In genomic region chr1:3668585-3669300, GRCh38 we compare ENCODE assay signal across 1 cellular context.
TF ChIP-seq lines count a peak whose summit lies in the region.

No MANE protein-coding gene starts in this region.

TF ChIP-seq in HepG2, 621 proteins besides CTCF, POLR2A, EP300 and RAD21 (continued from another document and continues in another):
- peak; percentile 42; the same call in 1 of the 2 replicates for TF ChIP-seq IRX3 (CRISPR knock-in tag; IDR thresholded peaks at IDR 0.05; ENCODE audit: borderline replicate concordance, low read depth)
- TF ChIP-seq ATF6 (CRISPR knock-in tag; conservative IDR thresholded peaks at IDR 0.05): no peak
- TF ChIP-seq, protein P1, sequence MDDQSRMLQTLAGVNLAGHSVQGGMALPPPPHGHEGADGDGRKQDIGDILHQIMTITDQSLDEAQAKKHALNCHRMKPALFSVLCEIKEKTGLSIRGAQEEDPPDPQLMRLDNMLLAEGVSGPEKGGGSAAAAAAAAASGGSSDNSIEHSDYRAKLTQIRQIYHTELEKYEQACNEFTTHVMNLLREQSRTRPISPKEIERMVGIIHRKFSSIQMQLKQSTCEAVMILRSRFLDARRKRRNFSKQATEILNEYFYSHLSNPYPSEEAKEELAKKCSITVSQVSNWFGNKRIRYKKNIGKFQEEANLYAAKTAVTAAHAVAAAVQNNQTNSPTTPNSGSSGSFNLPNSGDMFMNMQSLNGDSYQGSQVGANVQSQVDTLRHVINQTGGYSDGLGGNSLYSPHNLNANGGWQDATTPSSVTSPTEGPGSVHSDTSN (CRISPR knock-in tag; IDR thresholded peaks at IDR 0.05; ENCODE audit: borderline replicate concordance): no peak
- no peak for TF ChIP-seq ZNF619 (CRISPR knock-in tag; IDR thresholded peaks at IDR 0.05)
- TF ChIP-seq ZKSCAN5 (CRISPR knock-in tag; IDR thresholded peaks at IDR 0.05): no peak
- TF ChIP-seq ZNF414 (CRISPR knock-in tag; IDR thresholded peaks at IDR 0.05): no peak
- peak; percentile 70; the same call in 1 of the 2 replicates for TF ChIP-seq ZSCAN31 (CRISPR knock-in tag; IDR thresholded peaks at IDR 0.05; ENCODE audit: low read depth)
- TF ChIP-seq ZNF235 (CRISPR knock-in tag; IDR thresholded peaks at IDR 0.05; ENCODE audit: borderline replicate concordance): no peak; the same call in 1 of the 2 replicates
- peak; percentile 85 for TF ChIP-seq RXRB (CRISPR knock-in tag; IDR thresholded peaks at IDR 0.05; ENCODE audit: borderline replicate concordance)
- no peak for TF ChIP-seq ZFYVE20 (CRISPR knock-in tag; IDR thresholded peaks at IDR 0.05; ENCODE audit: borderline replicate concordance, low read depth)
- no peak for TF ChIP-seq SOX13 (IDR thresholded peaks at IDR 0.05)
- peak in 1 of 2 experiments; percentile 57; a peak in 1 of 4 replicates for TF ChIP-seq SOX13 (CRISPR knock-in tag; conservative IDR thresholded peaks at IDR 0.05 in 1 of 2, IDR thresholded peaks at IDR 0.05 in 1 of 2)
- TF ChIP-seq, protein P2, sequence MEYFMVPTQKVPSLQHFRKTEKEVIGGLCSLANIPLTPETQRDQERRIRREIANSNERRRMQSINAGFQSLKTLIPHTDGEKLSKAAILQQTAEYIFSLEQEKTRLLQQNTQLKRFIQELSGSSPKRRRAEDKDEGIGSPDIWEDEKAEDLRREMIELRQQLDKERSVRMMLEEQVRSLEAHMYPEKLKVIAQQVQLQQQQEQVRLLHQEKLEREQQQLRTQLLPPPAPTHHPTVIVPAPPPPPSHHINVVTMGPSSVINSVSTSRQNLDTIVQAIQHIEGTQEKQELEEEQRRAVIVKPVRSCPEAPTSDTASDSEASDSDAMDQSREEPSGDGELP (IDR thresholded peaks at IDR 0.05; ENCODE audit: borderline replicate concordance, low read depth): peak; percentile 84; the same call in 1 of the 2 replicates
- TF ChIP-seq GABPB1 (CRISPR knock-in tag; IDR thresholded peaks at IDR 0.05): peak; percentile 79; the same call in 1 of the 2 replicates
- no peak for TF ChIP-seq ZBTB42 (CRISPR knock-in tag; IDR thresholded peaks at IDR 0.05)
- no peak for TF ChIP-seq BATF2 (CRISPR knock-in tag; IDR thresholded peaks at IDR 0.05)
- peak; percentile 76 for TF ChIP-seq SKI (IDR thresholded peaks at IDR 0.05; ENCODE audit: partially characterized antibody)
- peak; percentile 61 for TF ChIP-seq GATAD1 (CRISPR knock-in tag; IDR thresholded peaks at IDR 0.05)
- TF ChIP-seq ISX (CRISPR knock-in tag; conservative IDR thresholded peaks at IDR 0.05): no peak
- TF ChIP-seq AHDC1 (CRISPR knock-in tag; IDR thresholded peaks at IDR 0.05; ENCODE audit: borderline replicate concordance): peak; percentile 37; the same call in 1 of the 2 replicates
- peak; percentile 100 for TF ChIP-seq SAP130 (CRISPR knock-in tag; IDR thresholded peaks at IDR 0.05; ENCODE audit: low read depth)
- no peak for TF ChIP-seq HOXA7 (CRISPR knock-in tag; IDR thresholded peaks at IDR 0.05)
- no peak for TF ChIP-seq ZSCAN22 (CRISPR knock-in tag; IDR thresholded peaks at IDR 0.05)
- TF ChIP-seq MYC (CRISPR knock-in tag; IDR thresholded peaks at IDR 0.05; ENCODE audit: borderline replicate concordance): peak; percentile 97
- no peak for TF ChIP-seq GMEB2 (CRISPR knock-in tag; IDR thresholded peaks at IDR 0.05; ENCODE audit: low read depth)
- peak; percentile 88 for TF ChIP-seq ZNF441 (CRISPR knock-in tag; IDR thresholded peaks at IDR 0.05; ENCODE audit: borderline replicate concordance)
- TF ChIP-seq, protein P3, sequence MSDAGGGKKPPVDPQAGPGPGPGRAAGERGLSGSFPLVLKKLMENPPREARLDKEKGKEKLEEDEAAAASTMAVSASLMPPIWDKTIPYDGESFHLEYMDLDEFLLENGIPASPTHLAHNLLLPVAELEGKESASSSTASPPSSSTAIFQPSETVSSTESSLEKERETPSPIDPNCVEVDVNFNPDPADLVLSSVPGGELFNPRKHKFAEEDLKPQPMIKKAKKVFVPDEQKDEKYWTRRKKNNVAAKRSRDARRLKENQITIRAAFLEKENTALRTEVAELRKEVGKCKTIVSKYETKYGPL (CRISPR knock-in tag; IDR thresholded peaks at IDR 0.05): no peak
- TF ChIP-seq ISL2 (CRISPR knock-in tag; IDR thresholded peaks at IDR 0.05): peak; percentile 26; the same call in 1 of the 2 replicates
- TF ChIP-seq ZNF317 (CRISPR knock-in tag; IDR thresholded peaks at IDR 0.05): peak; percentile 70; the same call in 1 of the 2 replicates
- TF ChIP-seq HOXA3 (CRISPR knock-in tag; IDR thresholded peaks at IDR 0.05): peak; percentile 77
- TF ChIP-seq THRA (CRISPR knock-in tag; IDR thresholded peaks at IDR 0.05; ENCODE audit: borderline replicate concordance): peak; percentile 67; the same call in 1 of the 2 replicates
- TF ChIP-seq HDAC1 (CRISPR knock-in tag; IDR thresholded peaks at IDR 0.05): peak; percentile 99
- TF ChIP-seq ZNF10 (CRISPR knock-in tag; IDR thresholded peaks at IDR 0.05; ENCODE audit: borderline replicate concordance, low read depth): no peak
- TF ChIP-seq MBD4 (IDR thresholded peaks at IDR 0.05; ENCODE audit: borderline replicate concordance, low read length): no peak
- TF ChIP-seq ZNF567 (CRISPR knock-in tag; IDR thresholded peaks at IDR 0.05; ENCODE audit: borderline replicate concordance): no peak
- no peak; the same call in 1 of the 2 replicates for TF ChIP-seq DPF2 (CRISPR knock-in tag; IDR thresholded peaks at IDR 0.05; ENCODE audit: borderline replicate concordance, low read depth)
- TF ChIP-seq TEAD2 (CRISPR knock-in tag; IDR thresholded peaks at IDR 0.05): no peak
- no peak for TF ChIP-seq ZNF510 (CRISPR knock-in tag; IDR thresholded peaks at IDR 0.05; ENCODE audit: low read depth)
- TF ChIP-seq MYPOP (CRISPR knock-in tag; IDR thresholded peaks at IDR 0.05): no peak
- no peak for TF ChIP-seq AHR (CRISPR knock-in tag; IDR thresholded peaks at IDR 0.05)
- TF ChIP-seq ZNF788 (CRISPR knock-in tag; IDR thresholded peaks at IDR 0.05; ENCODE audit: borderline replicate concordance): peak; percentile 94; the same call in 1 of the 2 replicates
- TF ChIP-seq SMARCE1 (IDR thresholded peaks at IDR 0.05; ENCODE audit: borderline replicate concordance): no peak
- peak; percentile 82 for TF ChIP-seq ZFY (CRISPR knock-in tag; IDR thresholded peaks at IDR 0.05)
- TF ChIP-seq TBX3 (IDR thresholded peaks at IDR 0.05; ENCODE audit: borderline replicate concordance): no peak; the same call in 1 of the 2 replicates
- 0 out of 2 replicates have a peak, but pooled peaks have one; percentile 36 for TF ChIP-seq MED1 (CRISPR knock-in tag; IDR thresholded peaks at IDR 0.05)
- TF ChIP-seq FOXJ3 (CRISPR knock-in tag; IDR thresholded peaks at IDR 0.05; ENCODE audit: borderline replicate concordance): no peak
- no peak for TF ChIP-seq ZNF18 (CRISPR knock-in tag; IDR thresholded peaks at IDR 0.05; ENCODE audit: insufficient replicate concordance)
- peak; percentile 46 for TF ChIP-seq HNRNPLL (IDR thresholded peaks at IDR 0.05; ENCODE audit: low read depth, low read length, poor library complexity, severe bottlenecking)
- 0 out of 2 replicates have a peak, but pooled peaks have one; percentile 20 for TF ChIP-seq NFYB (CRISPR knock-in tag; IDR thresholded peaks at IDR 0.05)
